1 cellular context compared by ENCODE assay signal in genomic region chr12:95790025-95790911, GRCh38.
TF ChIP-seq lines count a peak whose summit lies in the region.

Gene NTN4, minus strand, starts transcription at chr12:95790764. Its CDS starts 455 bp downstream, at chr12:95790309.

TF ChIP-seq in HepG2, 621 proteins besides CTCF, POLR2A, EP300 and RAD21 (continued from another document and continues in another):
- TF ChIP-seq ZBTB40 (IDR thresholded peaks at IDR 0.05) (no peak), ZBTB40 (CRISPR knock-in tag; IDR thresholded peaks at IDR 0.05) (peak; percentile 16; the same call in 1 of the 2 replicates), TFE3 (CRISPR knock-in tag; IDR thresholded peaks at IDR 0.05) (no peak), RELA (CRISPR knock-in tag; IDR thresholded peaks at IDR 0.05) (no peak), DMAP1 (CRISPR knock-in tag; IDR thresholded peaks at IDR 0.05) (no peak), ZNF512 (CRISPR knock-in tag; IDR thresholded peaks at IDR 0.05) (no peak), ZSCAN29 (CRISPR knock-in tag; conservative IDR thresholded peaks at IDR 0.05) (0 out of 2 replicates have a peak, but pooled peaks have one; percentile 40), TGIF2 (CRISPR knock-in tag; IDR thresholded peaks at IDR 0.05) (0 out of 2 replicates have a peak, but pooled peaks have one; percentile 15), EHMT2 (IDR thresholded peaks at IDR 0.05; ENCODE audit: borderline replicate concordance, low read depth, low read length) (no peak), ZBTB34 (CRISPR knock-in tag; IDR thresholded peaks at IDR 0.05) (no peak), SOX13 (IDR thresholded peaks at IDR 0.05) (no peak), SOX13 (CRISPR knock-in tag; conservative IDR thresholded peaks at IDR 0.05 in 1 of 2, IDR thresholded peaks at IDR 0.05 in 1 of 2) (no peak), THRA (CRISPR knock-in tag; IDR thresholded peaks at IDR 0.05; ENCODE audit: borderline replicate concordance) (no peak), NPAS2 (CRISPR knock-in tag; IDR thresholded peaks at IDR 0.05; ENCODE audit: borderline replicate concordance) (no peak), SPEN (CRISPR knock-in tag; IDR thresholded peaks at IDR 0.05; ENCODE audit: low read depth) (no peak), ZFP90 (CRISPR knock-in tag; IDR thresholded peaks at IDR 0.05; ENCODE audit: borderline replicate concordance) (no peak), TCF7L2 (IDR thresholded peaks at IDR 0.05; ENCODE audit: low read depth, low read length) (no peak), ZNF792 (CRISPR knock-in tag; IDR thresholded peaks at IDR 0.05) (no peak), ELF3 (CRISPR knock-in tag; IDR thresholded peaks at IDR 0.05) (no peak), RARA (CRISPR knock-in tag; IDR thresholded peaks at IDR 0.05) (no peak), ZNF282 (IDR thresholded peaks at IDR 0.05; ENCODE audit: partially characterized antibody) (no peak), TAF15 (IDR thresholded peaks at IDR 0.05; ENCODE audit: low read depth, low read length, poor library complexity, severe bottlenecking) (no peak), FOSL1 (CRISPR knock-in tag; IDR thresholded peaks at IDR 0.05; ENCODE audit: borderline replicate concordance) (no peak), ZSCAN20 (CRISPR knock-in tag; IDR thresholded peaks at IDR 0.05; ENCODE audit: borderline replicate concordance) (no peak; the same call in 1 of the 2 replicates), ZFP36 (IDR thresholded peaks at IDR 0.05; ENCODE audit: borderline replicate concordance, low read depth, low read length, partially characterized antibody) (no peak), HIVEP1 (CRISPR knock-in tag; IDR thresholded peaks at IDR 0.05) (no peak), ARNT2 (CRISPR knock-in tag; IDR thresholded peaks at IDR 0.05; ENCODE audit: low read depth) (no peak), ZFY (CRISPR knock-in tag; IDR thresholded peaks at IDR 0.05) (no peak; the same call in 1 of the 2 replicates), JARID2 (CRISPR knock-in tag; IDR thresholded peaks at IDR 0.05; ENCODE audit: insufficient replicate concordance) (no peak), SKI (IDR thresholded peaks at IDR 0.05; ENCODE audit: partially characterized antibody) (no peak), ZNF234 (CRISPR knock-in tag; conservative IDR thresholded peaks at IDR 0.05) (no peak), TRIM22 (IDR thresholded peaks at IDR 0.05) (no peak), KLF15 (CRISPR knock-in tag; IDR thresholded peaks at IDR 0.05; ENCODE audit: borderline replicate concordance) (no peak), ZNF704 (CRISPR knock-in tag; IDR thresholded peaks at IDR 0.05; ENCODE audit: borderline replicate concordance) (no peak), ZBTB7B (CRISPR knock-in tag; IDR thresholded peaks at IDR 0.05) (no peak), ZNF230 (CRISPR knock-in tag; IDR thresholded peaks at IDR 0.05) (no peak), ZNF264 (CRISPR knock-in tag; IDR thresholded peaks at IDR 0.05) (no peak), ZFP37 (CRISPR knock-in tag; IDR thresholded peaks at IDR 0.05; ENCODE audit: borderline replicate concordance) (no peak), MBD4 (IDR thresholded peaks at IDR 0.05; ENCODE audit: borderline replicate concordance, low read length) (no peak), ZNF800 (CRISPR knock-in tag; IDR thresholded peaks at IDR 0.05) (peak; percentile 66; the same call in 1 of the 2 replicates), DRAP1 (CRISPR knock-in tag; IDR thresholded peaks at IDR 0.05) (no peak), NFATC3 (CRISPR knock-in tag; IDR thresholded peaks at IDR 0.05) (no peak), FOXC1 (CRISPR knock-in tag; IDR thresholded peaks at IDR 0.05; ENCODE audit: borderline replicate concordance) (no peak), ZMYM2 (CRISPR knock-in tag; IDR thresholded peaks at IDR 0.05) (no peak), NONO (IDR thresholded peaks at IDR 0.05) (no peak), NONO (CRISPR knock-in tag; conservative IDR thresholded peaks at IDR 0.05) (0 out of 2 replicates have a peak, but pooled peaks have one; percentile 27), RFXAP (CRISPR knock-in tag; IDR thresholded peaks at IDR 0.05; ENCODE audit: borderline replicate concordance) (0 out of 2 replicates have a peak, but pooled peaks have one; percentile 6)
